ENCODE assay signal across 1 cellular context in the genomic region with DNA sequence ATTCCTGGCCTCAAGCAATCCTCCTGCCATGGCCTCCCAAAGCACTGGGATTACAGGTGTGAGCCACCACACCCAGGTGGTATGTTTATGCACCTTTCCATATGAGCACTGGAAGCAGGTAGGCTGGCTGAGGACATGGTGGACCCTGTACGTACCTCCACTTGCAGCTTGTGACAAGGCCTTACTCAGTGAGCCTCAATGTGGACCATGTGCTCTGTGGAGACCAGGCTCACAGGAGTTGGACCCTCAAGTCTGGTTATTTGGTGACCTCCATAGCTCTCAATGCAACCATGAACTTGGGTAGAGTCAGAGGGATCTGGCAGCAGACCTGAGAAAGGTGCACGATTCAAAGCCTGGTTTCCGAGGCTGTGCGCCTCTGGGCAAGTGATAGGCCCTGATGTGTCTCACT.
TF ChIP-seq lines count a peak whose summit lies in the region.

No MANE protein-coding gene starts in this region.

TF ChIP-seq in HepG2, 621 proteins besides CTCF, POLR2A, EP300 and RAD21 (continued from another document and continues in another):
- TF ChIP-seq, protein P1, sequence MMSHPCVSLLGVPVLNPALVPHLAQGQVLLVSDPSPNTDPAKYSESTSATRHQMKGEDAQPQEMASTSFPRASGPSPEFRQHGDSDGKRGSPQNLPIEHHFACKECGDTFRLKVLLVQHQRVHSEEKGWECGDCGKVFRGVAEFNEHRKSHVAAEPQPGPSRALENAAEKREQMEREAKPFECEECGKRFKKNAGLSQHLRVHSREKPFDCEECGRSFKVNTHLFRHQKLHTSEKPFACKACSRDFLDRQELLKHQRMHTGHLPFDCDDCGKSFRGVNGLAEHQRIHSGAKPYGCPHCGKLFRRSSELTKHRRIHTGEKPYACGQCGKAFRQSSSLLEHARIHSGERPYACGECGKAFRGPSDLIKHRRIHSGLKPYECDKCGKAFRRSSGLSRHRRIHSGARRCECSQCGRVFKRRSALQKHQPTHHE (CRISPR knock-in tag; IDR thresholded peaks at IDR 0.05; ENCODE audit: borderline replicate concordance), result no peak
- TF ChIP-seq ZNF333 (CRISPR knock-in tag; IDR thresholded peaks at IDR 0.05; ENCODE audit: borderline replicate concordance) (no peak), MAFF (IDR thresholded peaks at IDR 0.05; ENCODE audit: low read depth, low read length) (no peak), ZFP41 (CRISPR knock-in tag; IDR thresholded peaks at IDR 0.05; ENCODE audit: borderline replicate concordance) (no peak), ZNF777 (CRISPR knock-in tag; IDR thresholded peaks at IDR 0.05) (no peak), ZNF3 (CRISPR knock-in tag; IDR thresholded peaks at IDR 0.05) (no peak), DNMT1 (CRISPR knock-in tag; IDR thresholded peaks at IDR 0.05) (no peak), ATF7-NPFF (CRISPR knock-in tag; IDR thresholded peaks at IDR 0.05; ENCODE audit: low read depth) (no peak), POLR2AphosphoS5 (IDR thresholded peaks at IDR 0.05; ENCODE audit: low read depth, low read length) (no peak; the same call in 1 of the 2 replicates), MATR3 (CRISPR knock-in tag; IDR thresholded peaks at IDR 0.05) (no peak), ZNF709 (CRISPR knock-in tag; IDR thresholded peaks at IDR 0.05) (0 out of 2 replicates have a peak, but pooled peaks have one; percentile 19), TBL1XR1 (IDR thresholded peaks at IDR 0.05; ENCODE audit: borderline replicate concordance, low read length, partially characterized antibody) (no peak), ZNF782 (CRISPR knock-in tag; IDR thresholded peaks at IDR 0.05; ENCODE audit: borderline replicate concordance) (no peak), TMF1 (CRISPR knock-in tag; IDR thresholded peaks at IDR 0.05; ENCODE audit: low read depth) (no peak), TBP (CRISPR knock-in tag; IDR thresholded peaks at IDR 0.05) (no peak), FOSL1 (CRISPR knock-in tag; IDR thresholded peaks at IDR 0.05; ENCODE audit: borderline replicate concordance) (no peak), ZNF496 (CRISPR knock-in tag; IDR thresholded peaks at IDR 0.05; ENCODE audit: insufficient replicate concordance) (no peak), FOSL2 (CRISPR knock-in tag; IDR thresholded peaks at IDR 0.05) (no peak), MED8 (CRISPR knock-in tag; IDR thresholded peaks at IDR 0.05; ENCODE audit: insufficient replicate concordance) (peak; percentile 3), CBX2 (IDR thresholded peaks at IDR 0.05; ENCODE audit: low read depth, low read length) (no peak), CBX2 (CRISPR knock-in tag; IDR thresholded peaks at IDR 0.05; ENCODE audit: low read depth) (no peak), SMARCE1 (IDR thresholded peaks at IDR 0.05; ENCODE audit: borderline replicate concordance) (no peak), ZNF562 (CRISPR knock-in tag; IDR thresholded peaks at IDR 0.05; ENCODE audit: borderline replicate concordance) (no peak), RBM22 (optimal IDR thresholded peaks at IDR 0.05; ENCODE audit: low read length) (peak; percentile 10), SIX4 (CRISPR knock-in tag; IDR thresholded peaks at IDR 0.05) (no peak), THYN1 (CRISPR knock-in tag; IDR thresholded peaks at IDR 0.05; ENCODE audit: borderline replicate concordance, low read depth) (no peak), RORA (CRISPR knock-in tag; IDR thresholded peaks at IDR 0.05) (no peak), PHB2 (IDR thresholded peaks at IDR 0.05; ENCODE audit: partially characterized antibody) (no peak), ZNF841 (CRISPR knock-in tag; IDR thresholded peaks at IDR 0.05; ENCODE audit: borderline replicate concordance) (no peak), KDM1A (CRISPR knock-in tag; IDR thresholded peaks at IDR 0.05) (no peak), RARG (CRISPR knock-in tag; IDR thresholded peaks at IDR 0.05; ENCODE audit: low read depth) (no peak), PLRG1 (conservative IDR thresholded peaks at IDR 0.05) (no peak), SMAD3 (CRISPR knock-in tag; IDR thresholded peaks at IDR 0.05) (no peak), NCOA1 (CRISPR knock-in tag; IDR thresholded peaks at IDR 0.05) (no peak)
- TF ChIP-seq, protein P2, sequence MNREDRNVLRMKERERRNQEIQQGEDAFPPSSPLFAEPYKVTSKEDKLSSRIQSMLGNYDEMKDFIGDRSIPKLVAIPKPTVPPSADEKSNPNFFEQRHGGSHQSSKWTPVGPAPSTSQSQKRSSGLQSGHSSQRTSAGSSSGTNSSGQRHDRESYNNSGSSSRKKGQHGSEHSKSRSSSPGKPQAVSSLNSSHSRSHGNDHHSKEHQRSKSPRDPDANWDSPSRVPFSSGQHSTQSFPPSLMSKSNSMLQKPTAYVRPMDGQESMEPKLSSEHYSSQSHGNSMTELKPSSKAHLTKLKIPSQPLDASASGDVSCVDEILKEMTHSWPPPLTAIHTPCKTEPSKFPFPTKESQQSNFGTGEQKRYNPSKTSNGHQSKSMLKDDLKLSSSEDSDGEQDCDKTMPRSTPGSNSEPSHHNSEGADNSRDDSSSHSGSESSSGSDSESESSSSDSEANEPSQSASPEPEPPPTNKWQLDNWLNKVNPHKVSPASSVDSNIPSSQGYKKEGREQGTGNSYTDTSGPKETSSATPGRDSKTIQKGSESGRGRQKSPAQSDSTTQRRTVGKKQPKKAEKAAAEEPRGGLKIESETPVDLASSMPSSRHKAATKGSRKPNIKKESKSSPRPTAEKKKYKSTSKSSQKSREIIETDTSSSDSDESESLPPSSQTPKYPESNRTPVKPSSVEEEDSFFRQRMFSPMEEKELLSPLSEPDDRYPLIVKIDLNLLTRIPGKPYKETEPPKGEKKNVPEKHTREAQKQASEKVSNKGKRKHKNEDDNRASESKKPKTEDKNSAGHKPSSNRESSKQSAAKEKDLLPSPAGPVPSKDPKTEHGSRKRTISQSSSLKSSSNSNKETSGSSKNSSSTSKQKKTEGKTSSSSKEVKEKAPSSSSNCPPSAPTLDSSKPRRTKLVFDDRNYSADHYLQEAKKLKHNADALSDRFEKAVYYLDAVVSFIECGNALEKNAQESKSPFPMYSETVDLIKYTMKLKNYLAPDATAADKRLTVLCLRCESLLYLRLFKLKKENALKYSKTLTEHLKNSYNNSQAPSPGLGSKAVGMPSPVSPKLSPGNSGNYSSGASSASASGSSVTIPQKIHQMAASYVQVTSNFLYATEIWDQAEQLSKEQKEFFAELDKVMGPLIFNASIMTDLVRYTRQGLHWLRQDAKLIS (CRISPR knock-in tag; IDR thresholded peaks at IDR 0.05), result no peak
- TF ChIP-seq, protein P3, sequence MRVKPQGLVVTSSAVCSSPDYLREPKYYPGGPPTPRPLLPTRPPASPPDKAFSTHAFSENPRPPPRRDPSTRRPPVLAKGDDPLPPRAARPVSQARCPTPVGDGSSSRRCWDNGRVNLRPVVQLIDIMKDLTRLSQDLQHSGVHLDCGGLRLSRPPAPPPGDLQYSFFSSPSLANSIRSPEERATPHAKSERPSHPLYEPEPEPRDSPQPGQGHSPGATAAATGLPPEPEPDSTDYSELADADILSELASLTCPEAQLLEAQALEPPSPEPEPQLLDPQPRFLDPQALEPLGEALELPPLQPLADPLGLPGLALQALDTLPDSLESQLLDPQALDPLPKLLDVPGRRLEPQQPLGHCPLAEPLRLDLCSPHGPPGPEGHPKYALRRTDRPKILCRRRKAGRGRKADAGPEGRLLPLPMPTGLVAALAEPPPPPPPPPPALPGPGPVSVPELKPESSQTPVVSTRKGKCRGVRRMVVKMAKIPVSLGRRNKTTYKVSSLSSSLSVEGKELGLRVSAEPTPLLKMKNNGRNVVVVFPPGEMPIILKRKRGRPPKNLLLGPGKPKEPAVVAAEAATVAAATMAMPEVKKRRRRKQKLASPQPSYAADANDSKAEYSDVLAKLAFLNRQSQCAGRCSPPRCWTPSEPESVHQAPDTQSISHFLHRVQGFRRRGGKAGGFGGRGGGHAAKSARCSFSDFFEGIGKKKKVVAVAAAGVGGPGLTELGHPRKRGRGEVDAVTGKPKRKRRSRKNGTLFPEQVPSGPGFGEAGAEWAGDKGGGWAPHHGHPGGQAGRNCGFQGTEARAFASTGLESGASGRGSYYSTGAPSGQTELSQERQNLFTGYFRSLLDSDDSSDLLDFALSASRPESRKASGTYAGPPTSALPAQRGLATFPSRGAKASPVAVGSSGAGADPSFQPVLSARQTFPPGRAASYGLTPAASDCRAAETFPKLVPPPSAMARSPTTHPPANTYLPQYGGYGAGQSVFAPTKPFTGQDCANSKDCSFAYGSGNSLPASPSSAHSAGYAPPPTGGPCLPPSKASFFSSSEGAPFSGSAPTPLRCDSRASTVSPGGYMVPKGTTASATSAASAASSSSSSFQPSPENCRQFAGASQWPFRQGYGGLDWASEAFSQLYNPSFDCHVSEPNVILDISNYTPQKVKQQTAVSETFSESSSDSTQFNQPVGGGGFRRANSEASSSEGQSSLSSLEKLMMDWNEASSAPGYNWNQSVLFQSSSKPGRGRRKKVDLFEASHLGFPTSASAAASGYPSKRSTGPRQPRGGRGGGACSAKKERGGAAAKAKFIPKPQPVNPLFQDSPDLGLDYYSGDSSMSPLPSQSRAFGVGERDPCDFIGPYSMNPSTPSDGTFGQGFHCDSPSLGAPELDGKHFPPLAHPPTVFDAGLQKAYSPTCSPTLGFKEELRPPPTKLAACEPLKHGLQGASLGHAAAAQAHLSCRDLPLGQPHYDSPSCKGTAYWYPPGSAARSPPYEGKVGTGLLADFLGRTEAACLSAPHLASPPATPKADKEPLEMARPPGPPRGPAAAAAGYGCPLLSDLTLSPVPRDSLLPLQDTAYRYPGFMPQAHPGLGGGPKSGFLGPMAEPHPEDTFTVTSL (CRISPR knock-in tag; IDR thresholded peaks at IDR 0.05; ENCODE audit: borderline replicate concordance), result no peak
- TF ChIP-seq, protein P4, sequence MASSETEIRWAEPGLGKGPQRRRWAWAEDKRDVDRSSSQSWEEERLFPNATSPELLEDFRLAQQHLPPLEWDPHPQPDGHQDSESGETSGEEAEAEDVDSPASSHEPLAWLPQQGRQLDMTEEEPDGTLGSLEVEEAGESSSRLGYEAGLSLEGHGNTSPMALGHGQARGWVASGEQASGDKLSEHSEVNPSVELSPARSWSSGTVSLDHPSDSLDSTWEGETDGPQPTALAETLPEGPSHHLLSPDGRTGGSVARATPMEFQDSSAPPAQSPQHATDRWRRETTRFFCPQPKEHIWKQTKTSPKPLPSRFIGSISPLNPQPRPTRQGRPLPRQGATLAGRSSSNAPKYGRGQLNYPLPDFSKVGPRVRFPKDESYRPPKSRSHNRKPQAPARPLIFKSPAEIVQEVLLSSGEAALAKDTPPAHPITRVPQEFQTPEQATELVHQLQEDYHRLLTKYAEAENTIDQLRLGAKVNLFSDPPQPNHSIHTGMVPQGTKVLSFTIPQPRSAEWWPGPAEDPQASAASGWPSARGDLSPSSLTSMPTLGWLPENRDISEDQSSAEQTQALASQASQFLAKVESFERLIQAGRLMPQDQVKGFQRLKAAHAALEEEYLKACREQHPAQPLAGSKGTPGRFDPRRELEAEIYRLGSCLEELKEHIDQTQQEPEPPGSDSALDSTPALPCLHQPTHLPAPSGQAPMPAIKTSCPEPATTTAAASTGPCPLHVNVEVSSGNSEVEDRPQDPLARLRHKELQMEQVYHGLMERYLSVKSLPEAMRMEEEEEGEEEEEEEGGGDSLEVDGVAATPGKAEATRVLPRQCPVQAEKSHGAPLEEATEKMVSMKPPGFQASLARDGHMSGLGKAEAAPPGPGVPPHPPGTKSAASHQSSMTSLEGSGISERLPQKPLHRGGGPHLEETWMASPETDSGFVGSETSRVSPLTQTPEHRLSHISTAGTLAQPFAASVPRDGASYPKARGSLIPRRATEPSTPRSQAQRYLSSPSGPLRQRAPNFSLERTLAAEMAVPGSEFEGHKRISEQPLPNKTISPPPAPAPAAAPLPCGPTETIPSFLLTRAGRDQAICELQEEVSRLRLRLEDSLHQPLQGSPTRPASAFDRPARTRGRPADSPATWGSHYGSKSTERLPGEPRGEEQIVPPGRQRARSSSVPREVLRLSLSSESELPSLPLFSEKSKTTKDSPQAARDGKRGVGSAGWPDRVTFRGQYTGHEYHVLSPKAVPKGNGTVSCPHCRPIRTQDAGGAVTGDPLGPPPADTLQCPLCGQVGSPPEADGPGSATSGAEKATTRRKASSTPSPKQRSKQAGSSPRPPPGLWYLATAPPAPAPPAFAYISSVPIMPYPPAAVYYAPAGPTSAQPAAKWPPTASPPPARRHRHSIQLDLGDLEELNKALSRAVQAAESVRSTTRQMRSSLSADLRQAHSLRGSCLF (CRISPR knock-in tag; IDR thresholded peaks at IDR 0.05; ENCODE audit: borderline replicate concordance), result no peak
- TF ChIP-seq, protein P5, sequence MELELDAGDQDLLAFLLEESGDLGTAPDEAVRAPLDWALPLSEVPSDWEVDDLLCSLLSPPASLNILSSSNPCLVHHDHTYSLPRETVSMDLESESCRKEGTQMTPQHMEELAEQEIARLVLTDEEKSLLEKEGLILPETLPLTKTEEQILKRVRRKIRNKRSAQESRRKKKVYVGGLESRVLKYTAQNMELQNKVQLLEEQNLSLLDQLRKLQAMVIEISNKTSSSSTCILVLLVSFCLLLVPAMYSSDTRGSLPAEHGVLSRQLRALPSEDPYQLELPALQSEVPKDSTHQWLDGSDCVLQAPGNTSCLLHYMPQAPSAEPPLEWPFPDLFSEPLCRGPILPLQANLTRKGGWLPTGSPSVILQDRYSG (CRISPR knock-in tag; IDR thresholded peaks at IDR 0.05), result no peak
- TF ChIP-seq, protein P6, sequence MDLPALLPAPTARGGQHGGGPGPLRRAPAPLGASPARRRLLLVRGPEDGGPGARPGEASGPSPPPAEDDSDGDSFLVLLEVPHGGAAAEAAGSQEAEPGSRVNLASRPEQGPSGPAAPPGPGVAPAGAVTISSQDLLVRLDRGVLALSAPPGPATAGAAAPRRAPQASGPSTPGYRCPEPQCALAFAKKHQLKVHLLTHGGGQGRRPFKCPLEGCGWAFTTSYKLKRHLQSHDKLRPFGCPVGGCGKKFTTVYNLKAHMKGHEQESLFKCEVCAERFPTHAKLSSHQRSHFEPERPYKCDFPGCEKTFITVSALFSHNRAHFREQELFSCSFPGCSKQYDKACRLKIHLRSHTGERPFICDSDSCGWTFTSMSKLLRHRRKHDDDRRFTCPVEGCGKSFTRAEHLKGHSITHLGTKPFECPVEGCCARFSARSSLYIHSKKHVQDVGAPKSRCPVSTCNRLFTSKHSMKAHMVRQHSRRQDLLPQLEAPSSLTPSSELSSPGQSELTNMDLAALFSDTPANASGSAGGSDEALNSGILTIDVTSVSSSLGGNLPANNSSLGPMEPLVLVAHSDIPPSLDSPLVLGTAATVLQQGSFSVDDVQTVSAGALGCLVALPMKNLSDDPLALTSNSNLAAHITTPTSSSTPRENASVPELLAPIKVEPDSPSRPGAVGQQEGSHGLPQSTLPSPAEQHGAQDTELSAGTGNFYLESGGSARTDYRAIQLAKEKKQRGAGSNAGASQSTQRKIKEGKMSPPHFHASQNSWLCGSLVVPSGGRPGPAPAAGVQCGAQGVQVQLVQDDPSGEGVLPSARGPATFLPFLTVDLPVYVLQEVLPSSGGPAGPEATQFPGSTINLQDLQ (CRISPR knock-in tag; IDR thresholded peaks at IDR 0.05), result no peak; the same call in 1 of the 2 replicates
- TF ChIP-seq, protein P7, sequence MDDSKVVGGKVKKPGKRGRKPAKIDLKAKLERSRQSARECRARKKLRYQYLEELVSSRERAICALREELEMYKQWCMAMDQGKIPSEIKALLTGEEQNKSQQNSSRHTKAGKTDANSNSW (CRISPR knock-in tag; IDR thresholded peaks at IDR 0.05; ENCODE audit: borderline replicate concordance), result no peak
- TF ChIP-seq, protein P8, sequence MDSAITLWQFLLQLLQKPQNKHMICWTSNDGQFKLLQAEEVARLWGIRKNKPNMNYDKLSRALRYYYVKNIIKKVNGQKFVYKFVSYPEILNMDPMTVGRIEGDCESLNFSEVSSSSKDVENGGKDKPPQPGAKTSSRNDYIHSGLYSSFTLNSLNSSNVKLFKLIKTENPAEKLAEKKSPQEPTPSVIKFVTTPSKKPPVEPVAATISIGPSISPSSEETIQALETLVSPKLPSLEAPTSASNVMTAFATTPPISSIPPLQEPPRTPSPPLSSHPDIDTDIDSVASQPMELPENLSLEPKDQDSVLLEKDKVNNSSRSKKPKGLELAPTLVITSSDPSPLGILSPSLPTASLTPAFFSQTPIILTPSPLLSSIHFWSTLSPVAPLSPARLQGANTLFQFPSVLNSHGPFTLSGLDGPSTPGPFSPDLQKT (CRISPR knock-in tag; IDR thresholded peaks at IDR 0.05; ENCODE audit: borderline replicate concordance), result no peak
